In genomic region chr6:154950979-154951378, GRCh38 we compare ENCODE assay signal across 19 cellular contexts. TPM values are rescaled to one million over a fixed set of nuclear protein-coding genes. Genes with fewer than 3 reads are reported as not detected.
DNase-seq lines count a peak whose midpoint lies in the region; ATAC-seq and TF ChIP-seq lines count a peak whose summit lies in the region.
"Had no signal": no experiment of that assay in that cellular context is flagged by ENCODE, and none has a peak within 500 bp of the region (broad histone marks: within the 10 kb centered on the region; RNA-seq: fewer than 3 reads in every experiment).

No MANE protein-coding gene starts in this region.

- peak overlapping the region; percentile 68 for H3K27ac ChIP-seq in DND-41 (ENCODE audit: low read length)
- H3K27ac ChIP-seq: breast epithelium, esophagus squamous epithelium, lower lobe of right lung, testis had no signal

- no peak for DNase-seq in DND-41
- DNase-seq in NCI-H2029 treated with DMSO at 0.1 percent for 48 hours (lab: John Stamatoyannopoulos, UW), result peak; percentile 31
- DNase-seq in naive B cell, result no peak
- no peak for DNase-seq in NCI-H748 (lab: John Stamatoyannopoulos, UW; ENCODE audit: unreplicated experiment)
- no peak for DNase-seq in H4 (ENCODE audit: low spot score)
- DNase-seq: activated T-cell treated with anti-CD3 and anti-CD28 coated beads, Interleukin-2, amount 50 U/mL, for 4 hours; esophagus squamous epithelium; glutamatergic neuron; lower lobe of right lung; NCI-H2107; NCI-H69; SK-N-SH; stimulated activated CD4-positive, alpha-beta T cell treated with anti-CD3 and anti-CD28 coated beads, Interleukin-4, amount 100 ng/mL, for 1 hour; testis had no signal

- H3K4me1 ChIP-seq in DND-41 (ENCODE audit: insufficient read depth, low read length), result peaks cover 17% of the 10 kb centered on the region
- H3K4me1 ChIP-seq: breast epithelium, lower lobe of right lung, testis had no signal

- H3K27ac Mint-ChIP-seq in naive B cell, result peak overlapping the region in 4 of 6 donors; percentile 70 to 88 (median 84)

- H3K9me3 ChIP-seq in DND-41 (ENCODE audit: insufficient read depth, low read length, severe bottlenecking), result no peaks in the 10 kb centered on the region
- H3K9me3 ChIP-seq: breast epithelium, esophagus squamous epithelium, lower lobe of right lung, SK-N-SH, testis had no signal

- H3K4me3 ChIP-seq in DND-41 (ENCODE audit: low read depth in 1 of 2, low read length in 2 of 2), result no peak overlapping the region
- H3K4me3 ChIP-seq: breast epithelium, esophagus squamous epithelium, lower lobe of right lung, skin epidermis, testis had no signal

- peak; percentile 50 for ATAC-seq in DND-41 (ENCODE audit: insufficient read depth, low read depth)
- peak; percentile 6 for ATAC-seq in GM21717 (IDR thresholded peaks at IDR 0.05; ENCODE audit: unreplicated experiment)
- no peak for ATAC-seq in naive B cell (ENCODE audit: low read depth in 2 of 2)
- ATAC-seq in GM19035 (IDR thresholded peaks at IDR 0.05; ENCODE audit: unreplicated experiment), result no peak
- ATAC-seq: lower lobe of right lung had no signal

- peaks cover 30 to 46% (median 39%) of the 10 kb centered on the region in 3 donors for H3K4me1 Mint-ChIP-seq in naive B cell

- no peaks in the 10 kb centered on the region for H3K27me3 ChIP-seq in DND-41 (ENCODE audit: insufficient read depth, low read length, poor library complexity)
- H3K27me3 ChIP-seq: breast epithelium, esophagus squamous epithelium, testis had no signal

- H3K79me2 ChIP-seq in DND-41 (ENCODE audit: insufficient read depth, low read length), result no peaks in the 10 kb centered on the region

- peak overlapping the region in 5 of 8 donors; percentile 23 to 83 (median 78) for H3K4me3 Mint-ChIP-seq in naive B cell
- H3K4me3 Mint-ChIP-seq: activated naive CD8-positive, alpha-beta T cell treated with anti-CD3 and anti-CD28 coated beads, Interleukin-2, amount 50 U/mL, for 24 hours; activated T-cell treated with anti-CD3 and anti-CD28 coated beads, Interleukin-2, amount 50 U/mL, for 4 hours had no signal

- no peak overlapping the region for H2AFZ ChIP-seq in DND-41 (ENCODE audit: low read depth, low read length)

- no peaks in the 10 kb centered on the region for H3K36me3 Mint-ChIP-seq in naive B cell

- no peak overlapping the region for H3K4me2 ChIP-seq in DND-41 (ENCODE audit: insufficient read depth, low read length)
- H3K4me2 ChIP-seq: SK-N-SH had no signal

- no peaks in the 10 kb centered on the region for H4K20me1 ChIP-seq in DND-41 (ENCODE audit: insufficient read depth, low read length)

- no peak for TF ChIP-seq CTCF in DND-41 (IDR thresholded peaks at IDR 0.05; ENCODE audit: borderline replicate concordance, extremely low read depth, low read length, poor library complexity, severe bottlenecking)

- no peaks in the 10 kb centered on the region for H3K27me3 Mint-ChIP-seq in naive B cell
- H3K27me3 Mint-ChIP-seq: activated naive CD8-positive, alpha-beta T cell treated with anti-CD3 and anti-CD28 coated beads, Interleukin-2, amount 50 U/mL, for 24 hours had no signal

- H3K9me3 Mint-ChIP-seq in naive B cell, result no peaks in the 10 kb centered on the region
- H3K9me3 Mint-ChIP-seq: activated naive CD8-positive, alpha-beta T cell treated with anti-CD3 and anti-CD28 coated beads, Interleukin-2, amount 50 U/mL, for 24 hours; activated T-cell treated with anti-CD3 and anti-CD28 coated beads, Interleukin-2, amount 50 U/mL, for 4 hours had no signal

- H3K36me3 ChIP-seq in DND-41 (ENCODE audit: insufficient read depth, low read length), result no peaks in the 10 kb centered on the region
- H3K36me3 ChIP-seq: breast epithelium, esophagus squamous epithelium, lower lobe of right lung had no signal

- no peak overlapping the region for H3K9ac ChIP-seq in DND-41 (ENCODE audit: low read depth, low read length)
- H3K9ac ChIP-seq: SK-N-SH had no signal

RNA-seq across cellular contexts. Expression of gene TIAM2, which starts 44.1 kb away (rescaled TPM):
- 1 to 10 TPM in 2 of 6 donors, under 1 TPM in 3, not detected in 1; 0.34 to 2.8 (median 0.58) TPM for polyA plus RNA-seq in naive B cell (ENCODE audit: low read depth in 6 of 6)
- 3.4 and 5.7 TPM in 2 replicates for total RNA-seq in H4 (2014; rRNA removed; shearing (Covaris generic))

Comparison
In these comparisons a context has a peak if more than half of its experiments do, and no peak if none do; other contexts are left out.
1. ATAC-seq: peak in DND-41 (single experiment) and GM21717 (single experiment); none in naive B cell (0 of 2) and GM19035 (single experiment).